1 cellular context compared by ENCODE assay signal in genomic region chr6:6960571-6961251, GRCh38.
TF ChIP-seq lines count a peak whose summit lies in the region.

No MANE protein-coding gene starts in this region.

TF ChIP-seq in K562, 482 proteins besides CTCF, POLR2A, EP300 and RAD21 (continued from another document and continues in another):
- TF ChIP-seq ZBTB40 (IDR thresholded peaks at IDR 0.05) (no peak), ZBTB40 (CRISPR knock-in tag; IDR thresholded peaks at IDR 0.05) (no peak), DEAF1 (CRISPR knock-in tag; IDR thresholded peaks at IDR 0.05) (no peak), CTCFL (IDR thresholded peaks at IDR 0.05; ENCODE audit: borderline replicate concordance, insufficient read depth, low read depth, low read length, poor library complexity, severe bottlenecking) (no peak), ZNF449 (CRISPR knock-in tag; IDR thresholded peaks at IDR 0.05) (no peak), NFYB (IDR thresholded peaks at IDR 0.05; ENCODE audit: extremely low read depth, insufficient read length) (no peak), ZBTB17 (CRISPR knock-in tag; IDR thresholded peaks at IDR 0.05) (no peak), HDAC2 (IDR thresholded peaks at IDR 0.05) (peak; percentile 72; the same call in 1 of the 2 replicates), OTX1 (CRISPR knock-in tag; IDR thresholded peaks at IDR 0.05) (no peak), RCOR1 (IDR thresholded peaks at IDR 0.05; ENCODE audit: borderline replicate concordance in 1 of 2, low read depth in 2 of 2, low read length in 2 of 2) (peak in 1 of 2 experiments; percentile 45; a peak in 1 of 4 replicates), MCM5 (IDR thresholded peaks at IDR 0.05; ENCODE audit: low read depth) (no peak), THRB (CRISPR knock-in tag; conservative IDR thresholded peaks at IDR 0.05) (no peak), CBX1 (IDR thresholded peaks at IDR 0.05; ENCODE audit: low read depth) (0 out of 2 replicates have a peak, but pooled peaks have one; percentile 45), ADNP (tag; IDR thresholded peaks at IDR 0.05) (peak; percentile 62; the same call in 1 of the 2 replicates), RBM25 (IDR thresholded peaks at IDR 0.05; ENCODE audit: low read depth, low read length, severe bottlenecking) (peak; percentile 91), ZNF146 (CRISPR knock-in tag; IDR thresholded peaks at IDR 0.05; ENCODE audit: unreplicated experiment) (peak; percentile 100), MLLT1 (IDR thresholded peaks at IDR 0.05) (no peak), TCF7 (IDR thresholded peaks at IDR 0.05; ENCODE audit: borderline replicate concordance) (no peak), SRSF9 (IDR thresholded peaks at IDR 0.05; ENCODE audit: borderline replicate concordance, low read depth, low read length) (no peak), CBX3 (IDR thresholded peaks at IDR 0.05; ENCODE audit: borderline replicate concordance in 1 of 2, low read length in 2 of 2) (peak in 1 of 2 experiments; percentile 54; a peak in 1 of 3 replicates), GATAD2B (IDR thresholded peaks at IDR 0.05; ENCODE audit: borderline replicate concordance) (no peak), ZKSCAN3 (CRISPR knock-in tag; IDR thresholded peaks at IDR 0.05) (no peak), ARID1B (IDR thresholded peaks at IDR 0.05) (no peak), MIER1 (IDR thresholded peaks at IDR 0.05; ENCODE audit: low read depth) (no peak), DMBX1 (CRISPR knock-in tag; IDR thresholded peaks at IDR 0.05; ENCODE audit: borderline replicate concordance) (no peak), MXD1 (CRISPR knock-in tag; IDR thresholded peaks at IDR 0.05; ENCODE audit: borderline replicate concordance, poor library complexity, severe bottlenecking) (no peak), SAFB (IDR thresholded peaks at IDR 0.05; ENCODE audit: borderline replicate concordance, low read depth, low read length) (no peak), CSDE1 (IDR thresholded peaks at IDR 0.05) (no peak), USF2 (CRISPR knock-in tag; IDR thresholded peaks at IDR 0.05) (no peak), ZNF583 (CRISPR knock-in tag; IDR thresholded peaks at IDR 0.05) (no peak), SPI1 (IDR thresholded peaks at IDR 0.05; ENCODE audit: borderline replicate concordance, low read depth, low read length) (no peak), ZNF436 (CRISPR knock-in tag; IDR thresholded peaks at IDR 0.05) (no peak), DNMT1 (IDR thresholded peaks at IDR 0.05) (no peak), ZNF280A (IDR thresholded peaks at IDR 0.05; ENCODE audit: low read depth, partially characterized antibody) (no peak), PKNOX1 (IDR thresholded peaks at IDR 0.05) (no peak), ZNF668 (CRISPR knock-in tag; IDR thresholded peaks at IDR 0.05) (no peak), SMARCA5 (IDR thresholded peaks at IDR 0.05) (peak; percentile 73; the same call in 1 of the 2 replicates), SNRNP70 (optimal IDR thresholded peaks at IDR 0.05; ENCODE audit: low read depth, low read length) (no peak), POLR2B (IDR thresholded peaks at IDR 0.05; ENCODE audit: low read depth, partially characterized antibody) (no peak)
